In genomic region chr2:31297751-31298150, GRCh38 we compare ENCODE assay signal across 10 cellular contexts.
DNase-seq lines count a peak whose midpoint lies in the region; ATAC-seq, FAIRE-seq and TF ChIP-seq lines count a peak whose summit lies in the region.
"Had no signal": no experiment of that assay in that cellular context is flagged by ENCODE, and none has a peak within 500 bp of the region (broad histone marks: within the 10 kb centered on the region; RNA-seq: fewer than 3 reads in every experiment).

No MANE protein-coding gene starts in this region.

- no peaks in the 10 kb centered on the region for H3K9me3 Mint-ChIP-seq in astrocyte (ENCODE audit: unreplicated experiment)
- H3K9me3 Mint-ChIP-seq in CD4-positive, alpha-beta T cell, result no peaks in the 10 kb centered on the region

- TF ChIP-seq RAD21 in IMR-90 (IDR thresholded peaks at IDR 0.05; ENCODE audit: low read length), result no peak

- ATAC-seq in IMR-90 (ENCODE audit: low read depth), result peak; percentile 30
- no peak for ATAC-seq in CD4-positive, alpha-beta T cell (ENCODE audit: poor library complexity)

- H3K14ac ChIP-seq in IMR-90 (replicated peaks; ENCODE audit: low read depth, low read length), result peak overlapping the region; percentile 2; the same call in 1 of the 2 replicates

- H3K18ac ChIP-seq in IMR-90 (ENCODE audit: low read depth, low read length), result peak overlapping the region; percentile 8; the same call in 1 of the 2 replicates
- peak overlapping the region; percentile 1 for H3K18ac ChIP-seq in mesendoderm (ENCODE audit: low read length)

- no peak overlapping the region for H2AK9ac ChIP-seq in IMR-90 (replicated peaks; ENCODE audit: low read depth, low read length, poor library complexity)

- H3K27me3 ChIP-seq in IMR-90 (ENCODE audit: control insufficient read depth, insufficient read depth, low read length) (no peaks in the 10 kb centered on the region), astrocyte (ENCODE audit: insufficient read depth, low read length) (no peaks in the 10 kb centered on the region), mesendoderm (ENCODE audit: insufficient read depth, low read length, poor library complexity) (no peaks in the 10 kb centered on the region)
- no peaks in the 10 kb centered on the region for H3K27me3 ChIP-seq in CD4-positive, alpha-beta T cell (ENCODE audit: control insufficient read depth, insufficient read depth, low read length)

- H3K36me3 ChIP-seq in IMR-90 (ENCODE audit: control insufficient read depth, insufficient read depth, low read length) (no peaks in the 10 kb centered on the region), astrocyte (ENCODE audit: insufficient read depth, low read length) (no peaks in the 10 kb centered on the region), mesendoderm (ENCODE audit: control insufficient read depth, insufficient read depth, low read length) (no peaks in the 10 kb centered on the region)

- 0 out of 2 replicates have a peak overlapping the region, but pooled peaks have one; percentile 29 for H2AK5ac ChIP-seq in IMR-90 (ENCODE audit: low read depth, low read length)
- no peak overlapping the region for H2AK5ac ChIP-seq in mesendoderm (ENCODE audit: low read length)

- DNase-seq in CD1c-positive myeloid dendritic cell (ENCODE audit: extremely low spot score) (peak; percentile 72), IMR-90 (peak; percentile 58), astrocyte (ENCODE audit: low read depth) (no peak), mesendoderm (no peak), SHP77 (lab: John Stamatoyannopoulos, UW) (no peak)
- DNase-seq in effector CD8-positive, alpha-beta T cell (lab: John Stamatoyannopoulos, UW), result no peak
- no peak for DNase-seq in CD4-positive, alpha-beta T cell
- no peak for DNase-seq in stimulated activated CD4-positive, alpha-beta T cell treated with anti-CD3 and anti-CD28 coated beads, Interleukin-4, amount 100 ng/mL, for 24 hours
- DNase-seq: NCI-H1092 treated with DMSO at 0.1 percent for 48 hours; stimulated activated naive CD4-positive, alpha-beta T cell had no signal

- CTCF ChIA-PET in IMR-90 (lab: Yijun Ruan, JAX), result interaction anchor here (1.0 kb wide), 1 partner anchor 90 kb away, joined by 3 read pairs; no protein-coding TSS in a partner anchor
- CTCF ChIA-PET in CD4-positive, alpha-beta T cell (lab: Charles Lee), result no interaction called here

- H3K79me1 ChIP-seq in IMR-90 (ENCODE audit: low read depth in 1 of 2, low read length in 2 of 2) (no peaks in the 10 kb centered on the region), mesendoderm (ENCODE audit: low read length) (no peaks in the 10 kb centered on the region)

- H3K79me2 ChIP-seq in astrocyte (ENCODE audit: insufficient read depth, low read length), result no peaks in the 10 kb centered on the region
- H3K79me2 ChIP-seq in mesendoderm (ENCODE audit: control insufficient read depth, insufficient read depth, low read length), result no peaks in the 10 kb centered on the region

- H3K9me3 ChIP-seq in IMR-90 (ENCODE audit: control insufficient read depth, insufficient read depth, low read length) (no peaks in the 10 kb centered on the region), astrocyte (ENCODE audit: insufficient read depth, low read depth, low read length) (no peaks in the 10 kb centered on the region)
- no peaks in the 10 kb centered on the region for H3K9me3 ChIP-seq in CD4-positive, alpha-beta T cell (ENCODE audit: control insufficient read depth, low read length)

- no peaks in the 10 kb centered on the region for H3K36me3 Mint-ChIP-seq in astrocyte (ENCODE audit: low read depth, unreplicated experiment)
- no peaks in the 10 kb centered on the region for H3K36me3 Mint-ChIP-seq in CD4-positive, alpha-beta T cell (ENCODE audit: low read depth)

- no peak overlapping the region for H3K27ac Mint-ChIP-seq in astrocyte (ENCODE audit: unreplicated experiment)
- H3K27ac Mint-ChIP-seq in CD4-positive, alpha-beta T cell, result no peak overlapping the region

- H3K27ac ChIP-seq in IMR-90 (ENCODE audit: insufficient read depth, low read length) (no peak overlapping the region), astrocyte (ENCODE audit: low read depth, low read length) (no peak overlapping the region), mesendoderm (ENCODE audit: low read depth, low read length) (no peak overlapping the region)
- H3K27ac ChIP-seq in CD4-positive, alpha-beta T cell (ENCODE audit: low read depth, low read length), result no peak overlapping the region

- no peak overlapping the region for H2BK5ac ChIP-seq in IMR-90 (ENCODE audit: low read depth, low read length, poor library complexity, severe bottlenecking)
- no peak overlapping the region for H2BK5ac ChIP-seq in mesendoderm (ENCODE audit: low read length)

- H3K4me2 ChIP-seq in IMR-90 (ENCODE audit: low read depth, low read length) (no peak overlapping the region), astrocyte (ENCODE audit: low read length) (peak overlapping the region; percentile 64), mesendoderm (ENCODE audit: low read length) (no peak overlapping the region)

- dilution Hi-C loops in IMR-90 (cut with HindIII; ENCODE audit: low sequenced_read_pairs, unreplicated experiment), result no loop called here

- FAIRE-seq in astrocyte (lab: Jason Lieb, UNC), result peak; percentile 66

- H3K4me3 ChIP-seq in IMR-90 (ENCODE audit: insufficient read depth, low read depth, low read length), result no peak overlapping the region
- no peak overlapping the region for H3K4me3 ChIP-seq in astrocyte (ENCODE audit: insufficient read depth, low read depth, low read length)
- H3K4me3 ChIP-seq in mesendoderm (ENCODE audit: low read length), result no peak overlapping the region

- H2BK120ac ChIP-seq in IMR-90 (ENCODE audit: low read depth, low read length) (peak overlapping the region; percentile 20; the same call in 1 of the 2 replicates), mesendoderm (ENCODE audit: low read depth, low read length) (peak overlapping the region; percentile 29)

- H3K56ac ChIP-seq in IMR-90 (ENCODE audit: extremely low read depth, insufficient read depth, low read length) (no peak overlapping the region), mesendoderm (ENCODE audit: low read length) (no peak overlapping the region)

- in situ Hi-C loops in IMR-90 (cut with MboI; ENCODE audit: low sequenced_read_pairs), result no loop called here

- no peak overlapping the region for H3K4me3 Mint-ChIP-seq in astrocyte (ENCODE audit: unreplicated experiment)
- H3K4me3 Mint-ChIP-seq in CD4-positive, alpha-beta T cell, result no peak overlapping the region

- peak overlapping the region; percentile 70; the same call in 1 of the 3 replicates for H2BK15ac ChIP-seq in IMR-90 (ENCODE audit: low read depth, low read length)
- H2BK15ac ChIP-seq in mesendoderm (replicated peaks; ENCODE audit: low read depth), result no peak overlapping the region

- BruUV-seq in IMR-90 (replicated peaks; lab: Mats Ljungman, UMichigan), result no TSS peak

- H4K91ac ChIP-seq in IMR-90 (ENCODE audit: insufficient read depth, low read depth, low read length), result no peak overlapping the region

- POLR2A ChIA-PET in IMR-90 (lab: Charles Lee; ENCODE audit: unreplicated experiment), result no interaction called here
- POLR2A ChIA-PET in CD4-positive, alpha-beta T cell (lab: Charles Lee), result no interaction called here

- no peaks in the 10 kb centered on the region for H4K20me1 ChIP-seq in IMR-90 (ENCODE audit: insufficient read depth, low read length)
- H4K20me1 ChIP-seq in astrocyte (ENCODE audit: insufficient read depth, low read length), result no peaks in the 10 kb centered on the region

- intact Hi-C loops in IMR-90 (cut with micrococcal nuclease), result no loop called here
- intact Hi-C loops in CD4-positive, alpha-beta T cell (cut with DNase I, micrococcal nuclease), result no loop called here

- H2AFZ ChIP-seq in IMR-90 (replicated peaks; ENCODE audit: low read length, poor library complexity), result no peak overlapping the region
- H2AFZ ChIP-seq in astrocyte (ENCODE audit: low read depth, low read length), result no peak overlapping the region

- TF ChIP-seq CTCF in IMR-90 (conservative IDR thresholded peaks at IDR 0.05; ENCODE audit: low read depth, low read length), result no peak
- TF ChIP-seq CTCF in astrocyte (IDR thresholded peaks at IDR 0.05; ENCODE audit: insufficient read depth, low read depth, low read length), result no peak
- no peak for TF ChIP-seq CTCF in CD4-positive, alpha-beta T cell (IDR thresholded peaks at IDR 0.05)

- no peak overlapping the region for H2BK20ac ChIP-seq in IMR-90 (ENCODE audit: low read depth, low read length)

- H3K9ac ChIP-seq in IMR-90 (ENCODE audit: low read depth, low read length) (0 out of 2 replicates have a peak overlapping the region, but pooled peaks have one; percentile 2), astrocyte (ENCODE audit: low read length) (no peak overlapping the region), mesendoderm (ENCODE audit: low read length) (no peak overlapping the region)

- H3K9me1 ChIP-seq in IMR-90 (ENCODE audit: insufficient read depth, low read length), result 0 out of 2 replicates have a peak, but pooled peaks cover 2% of the 10 kb centered on the region

- 0 out of 2 replicates have a peak overlapping the region, but pooled peaks have one; percentile 0 for H3K23ac ChIP-seq in IMR-90 (ENCODE audit: low read depth, low read length)
- H3K23ac ChIP-seq in mesendoderm (ENCODE audit: low read length), result no peak overlapping the region

- H3K4me1 Mint-ChIP-seq in astrocyte (ENCODE audit: low read depth, unreplicated experiment), result peaks cover 6% of the 10 kb centered on the region
- H3K4me1 Mint-ChIP-seq in CD4-positive, alpha-beta T cell (ENCODE audit: low read depth), result no peaks in the 10 kb centered on the region

- no peak overlapping the region for H4K8ac ChIP-seq in IMR-90 (ENCODE audit: low read depth in 2 of 2, low read length in 2 of 2)
- no peak overlapping the region for H4K8ac ChIP-seq in mesendoderm (ENCODE audit: low read depth, low read length)

- 60% methylated on average over 1 of the region's 1 CpG; no CpG with 5 or more reads in 1 of the 2 experiments for WGBS in IMR-90 (ENCODE audit: extremely low coverage in 2 of 2, insufficient read length in 1 of 2), 2 experiments
- no CpG with 5 or more reads among the region's 1 CpG for WGBS in mesendoderm (ENCODE audit: extremely low coverage, insufficient coverage, low lambda C conversion rate)

- H3K4me1 ChIP-seq in IMR-90 (ENCODE audit: control insufficient read depth, insufficient read depth, low read length), result peaks cover 18% of the 10 kb centered on the region
- H3K4me1 ChIP-seq in astrocyte (ENCODE audit: insufficient read depth, low read length), result peaks cover 18% of the 10 kb centered on the region
- peaks cover 11% of the 10 kb centered on the region for H3K4me1 ChIP-seq in mesendoderm (ENCODE audit: control insufficient read depth, low read depth, low read length)

- TF ChIP-seq POLR2A in IMR-90 (IDR thresholded peaks at IDR 0.05; ENCODE audit: low read depth, low read length), result no peak

- H3K4ac ChIP-seq in IMR-90 (ENCODE audit: low read depth, low read length) (peak overlapping the region; percentile 14; the same call in 1 of the 2 replicates), mesendoderm (ENCODE audit: low read depth, low read length) (no peak overlapping the region)

- H4K5ac ChIP-seq in IMR-90 (ENCODE audit: low read depth, low read length), result peak overlapping the region; percentile 4; the same call in 1 of the 2 replicates
- no peak overlapping the region for H4K5ac ChIP-seq in mesendoderm (ENCODE audit: low read length)

- H3K27me3 Mint-ChIP-seq in astrocyte (ENCODE audit: low read depth, unreplicated experiment), result peaks cover 22% of the 10 kb centered on the region
- no peaks in the 10 kb centered on the region for H3K27me3 Mint-ChIP-seq in CD4-positive, alpha-beta T cell

Comparison
In these comparisons a context has a peak if more than half of its experiments do, and no peak if none do; other contexts are left out.
1. DNase-seq: peak in CD1c-positive myeloid dendritic cell (single experiment) and IMR-90 (single experiment); none in astrocyte (single experiment), mesendoderm (single experiment), effector CD8-positive, alpha-beta T cell (single experiment), SHP77 (0 of 2), CD4-positive, alpha-beta T cell (0 of 10) and stimulated activated CD4-positive, alpha-beta T cell treated with anti-CD3 and anti-CD28 coated beads, Interleukin-4, amount 100 ng/mL, for 24 hours (single experiment).